14 cellular contexts compared by ENCODE assay signal in the genomic region with DNA sequence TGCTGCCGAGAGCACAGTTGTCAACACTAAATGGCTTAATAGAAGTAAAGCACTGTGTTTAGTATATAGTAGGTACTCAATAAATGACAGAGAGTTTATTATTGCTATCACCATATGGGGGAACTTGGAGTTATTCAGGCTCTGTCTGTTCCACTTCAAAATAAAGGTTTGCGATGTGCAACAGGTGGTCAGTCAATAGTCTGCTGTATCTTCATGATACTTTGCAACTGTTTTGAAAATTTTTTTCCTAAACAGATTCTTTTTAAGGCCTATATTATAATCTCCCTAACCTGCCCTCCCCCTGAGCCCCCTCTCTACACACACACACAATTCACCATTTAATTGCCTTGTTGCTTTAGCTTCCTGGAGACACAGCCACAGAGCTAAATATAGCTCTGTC.
"Had no signal": no experiment of that assay in that cellular context is flagged by ENCODE, and none has a peak within 500 bp of the region (broad histone marks: within the 10 kb centered on the region; RNA-seq: fewer than 3 reads in every experiment).

No MANE protein-coding gene starts in this region.

- H3K4me1 ChIP-seq: left lung had no signal

- H3K9me3 ChIP-seq: heart left ventricle, left lung, upper lobe of right lung had no signal

- H3K27me3 ChIP-seq: heart left ventricle, left lung, upper lobe of right lung had no signal

- H3K27ac ChIP-seq: heart left ventricle, left lung, skin epidermis, upper lobe of right lung had no signal

- H3K36me3 ChIP-seq: heart left ventricle, left lung, upper lobe of right lung had no signal

- DNase-seq: activated B cell treated with CpG ODN at 0.5 μM for 24 hours; activated CD4-positive, alpha-beta memory T cell treated with anti-CD3 and anti-CD28 coated beads, Interleukin-2, amount 10 ng/mL, durations not matched to agents 7 days and 5 days; activated CD4-positive, alpha-beta T cell treated with anti-CD3 and anti-CD28 coated beads for 4 hours; activated CD8-positive, alpha-beta memory T cell treated with anti-CD3 and anti-CD28 coated beads, Interleukin-2, amount 10 ng/mL, durations not matched to agents 7 days and 5 days; activated naive CD8-positive, alpha-beta T cell treated with anti-CD3 and anti-CD28 coated beads for 36 hours; heart left ventricle; left lung; mammary epithelial cell; naive thymus-derived CD4-positive, alpha-beta T cell; nucleus accumbens; T-cell; upper lobe of right lung had no signal

- ATAC-seq: activated CD8-positive, alpha-beta memory T cell treated with anti-CD3 and anti-CD28 coated beads, Interleukin-2, amount 10 ng/mL, durations not matched to agents 7 days and 5 days; heart left ventricle; left lung; naive thymus-derived CD4-positive, alpha-beta T cell; SK-N-SH treated with all-trans-retinoic acid at 6 μM for 48 hours; T-cell; upper lobe of right lung had no signal

- H3K4me3 ChIP-seq: heart left ventricle, left lung, skin epidermis, upper lobe of right lung had no signal
